8 cellular contexts compared by ENCODE assay signal in the genomic region with DNA sequence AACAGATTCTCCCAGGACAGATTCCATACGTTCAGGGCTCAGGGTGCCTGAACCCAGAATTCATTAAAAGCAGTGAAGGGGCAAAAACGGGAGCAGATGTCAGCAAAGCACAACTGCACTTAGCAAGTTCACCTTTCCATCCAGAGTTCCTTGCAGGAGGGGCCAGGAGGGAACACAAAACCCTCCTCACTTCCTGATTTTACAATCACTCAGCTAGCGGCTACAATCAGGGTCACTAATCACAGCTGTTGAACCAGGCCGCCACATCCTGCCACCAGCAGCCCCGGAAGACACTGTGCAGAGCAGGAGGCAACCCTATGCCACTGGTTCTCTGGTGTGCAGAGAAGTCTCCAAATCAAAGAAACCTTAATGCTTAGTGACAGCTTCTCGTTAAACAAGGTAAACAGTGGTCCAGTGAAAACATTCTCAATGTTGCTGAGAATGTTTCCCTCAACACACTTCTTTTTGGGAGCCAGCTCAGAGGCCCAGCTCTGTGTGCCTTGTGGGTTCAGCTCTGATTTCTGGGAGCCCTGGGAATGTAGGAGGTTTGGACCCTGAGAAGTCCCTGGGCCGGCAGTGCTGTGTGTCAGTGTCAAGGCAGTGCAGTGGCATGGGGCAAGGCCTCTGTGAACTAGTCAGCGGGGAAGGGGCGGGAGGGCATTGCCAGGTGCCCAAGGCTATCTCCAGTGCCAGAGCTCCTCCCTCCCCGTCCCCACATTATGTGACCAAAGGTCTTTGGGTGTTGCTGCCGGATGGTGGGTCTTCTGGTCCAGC. TPM values are rescaled to one million over a fixed set of nuclear protein-coding genes. Genes with fewer than 3 reads are reported as not detected.
DNase-seq lines count a peak whose midpoint lies in the region; ATAC-seq lines count a peak whose summit lies in the region.

No MANE protein-coding gene starts in this region.

- peak; percentile 69 to 72 for ATAC-seq in CD4-positive, CD25-positive, alpha-beta regulatory T cell (ENCODE audit: low read depth in 2 of 2)
- peak; percentile 48 for ATAC-seq in GM19324 (IDR thresholded peaks at IDR 0.05; ENCODE audit: low FRiP score, unreplicated experiment)
- peak; percentile 75 for ATAC-seq in HG03354 (IDR thresholded peaks at IDR 0.05; ENCODE audit: poor library complexity, severe bottlenecking, unreplicated experiment)
- ATAC-seq in activated naive CD4-positive, alpha-beta T cell treated with anti-CD3 and anti-CD28 coated beads, Interleukin-2, amount 50 U/mL, for 72 hours: peak; percentile 36 to 55

- peaks cover 15 to 81% (median 51%) of the 10 kb centered on the region in 4 donors for H3K4me1 Mint-ChIP-seq in CD4-positive, CD25-positive, alpha-beta regulatory T cell
- H3K4me1 Mint-ChIP-seq in immature natural killer cell: peaks cover 95 to 100% of the 10 kb centered on the region in 2 donors

- peak overlapping the region; percentile 73 for H3K4me3 ChIP-seq in CD4-positive, CD25-positive, alpha-beta regulatory T cell (ENCODE audit: low read depth, low read length)
- H3K4me3 ChIP-seq in SJCRH30: no peak overlapping the region

- H3K27me3 Mint-ChIP-seq in CD4-positive, CD25-positive, alpha-beta regulatory T cell: no peaks in the 10 kb centered on the region
- peaks cover 5 to 9% (median 8%) of the 10 kb centered on the region in 3 donors for H3K27me3 Mint-ChIP-seq in immature natural killer cell (ENCODE audit: low read depth in 3 of 3)

- no peaks in the 10 kb centered on the region for H3K36me3 ChIP-seq in CD4-positive, CD25-positive, alpha-beta regulatory T cell (ENCODE audit: control insufficient read depth, insufficient read depth, low read length)
- H3K36me3 ChIP-seq in SJCRH30: no peaks in the 10 kb centered on the region

- H3K4me3 Mint-ChIP-seq in CD4-positive, CD25-positive, alpha-beta regulatory T cell: peak overlapping the region; percentile 86 to 97 (median 93)
- peak overlapping the region; percentile 83 to 99 (median 91) for H3K4me3 Mint-ChIP-seq in immature natural killer cell

- no peaks in the 10 kb centered on the region for H3K27me3 ChIP-seq in CD4-positive, CD25-positive, alpha-beta regulatory T cell (ENCODE audit: control insufficient read depth, insufficient read depth, low read length)
- no peaks in the 10 kb centered on the region for H3K27me3 ChIP-seq in SJCRH30

- no peaks in the 10 kb centered on the region for H3K9me3 Mint-ChIP-seq in CD4-positive, CD25-positive, alpha-beta regulatory T cell
- no peaks in the 10 kb centered on the region for H3K9me3 Mint-ChIP-seq in activated naive CD4-positive, alpha-beta T cell treated with anti-CD3 and anti-CD28 coated beads, Interleukin-2, amount 50 U/mL, for 72 hours
- H3K9me3 Mint-ChIP-seq in immature natural killer cell: no peaks in the 10 kb centered on the region

- peaks cover 63% of the 10 kb centered on the region for H3K4me1 ChIP-seq in CD4-positive, CD25-positive, alpha-beta regulatory T cell (ENCODE audit: control insufficient read depth, insufficient read depth, low read length, poor library complexity, severe bottlenecking)
- H3K4me1 ChIP-seq in SJCRH30: peaks cover 21% of the 10 kb centered on the region

- H3K27ac Mint-ChIP-seq in CD4-positive, CD25-positive, alpha-beta regulatory T cell: peak overlapping the region; percentile 98 to 100 (median 98)
- peak overlapping the region; percentile 92 to 100 for H3K27ac Mint-ChIP-seq in activated naive CD4-positive, alpha-beta T cell treated with anti-CD3 and anti-CD28 coated beads, Interleukin-2, amount 50 U/mL, for 72 hours
- H3K27ac Mint-ChIP-seq in immature natural killer cell: peak overlapping the region; percentile 98 to 100 (median 100)

- no peaks in the 10 kb centered on the region for H3K9me3 ChIP-seq in CD4-positive, CD25-positive, alpha-beta regulatory T cell (ENCODE audit: control insufficient read depth in 2 of 2, low read length in 2 of 2)
- H3K9me3 ChIP-seq in SJCRH30 (replicated peaks): no peaks in the 10 kb centered on the region

- peaks cover 10% of the 10 kb centered on the region for H3K36me3 Mint-ChIP-seq in CD4-positive, CD25-positive, alpha-beta regulatory T cell
- peaks cover 19 to 34% of the 10 kb centered on the region in 2 donors for H3K36me3 Mint-ChIP-seq in activated naive CD4-positive, alpha-beta T cell treated with anti-CD3 and anti-CD28 coated beads, Interleukin-2, amount 50 U/mL, for 72 hours
- peaks cover 0 to 10% (median 7%) of the 10 kb centered on the region in 3 donors for H3K36me3 Mint-ChIP-seq in immature natural killer cell

- peak; percentile 57 to 95 (median 82) for DNase-seq in CD4-positive, CD25-positive, alpha-beta regulatory T cell
- peak; percentile 59 to 72 for DNase-seq in SJCRH30
- peak; percentile 50 to 75 for DNase-seq in activated naive CD4-positive, alpha-beta T cell treated with anti-CD3 and anti-CD28 coated beads, Interleukin-2, amount 50 U/mL, for 72 hours (ENCODE audit: low spot score in 2 of 2)
- peak; percentile 83 to 85 (median 83) for DNase-seq in immature natural killer cell
- DNase-seq in stimulated activated CD8-positive, alpha-beta memory T cell treated with anti-CD3 and anti-CD28 coated beads, Interleukin-15, amount 100 ng/mL, for 4 hours (ENCODE audit: low read depth in 2 of 2): peak; percentile 32 to 33
- no peak for DNase-seq in hepatic stellate cell (ENCODE audit: low spot score)

- peak overlapping the region; percentile 93 for H3K27ac ChIP-seq in CD4-positive, CD25-positive, alpha-beta regulatory T cell (ENCODE audit: insufficient read depth, low read length, poor library complexity, severe bottlenecking)
- peak overlapping the region; percentile 63 for H3K27ac ChIP-seq in SJCRH30

RNA-seq across cellular contexts. Expression of a gene that starts 54.5 kb away (rescaled TPM):
- total RNA-seq in CD4-positive, CD25-positive, alpha-beta regulatory T cell: 30.0 TPM
- 10 to 100 TPM in 3 of 4 donors, 1 to 10 TPM in 1; 10.0 to 13.6 (median 12.0) TPM for polyA plus RNA-seq in CD4-positive, CD25-positive, alpha-beta regulatory T cell
- 7.8 and 11.6 TPM in 2 replicates for total RNA-seq in SJCRH30 (2014; rRNA removed; shearing (Covaris generic))
- 10 to 100 TPM in 1 of 2 donors, 1 to 10 TPM in 1; 6.9 to 18.8 TPM for total RNA-seq in activated naive CD4-positive, alpha-beta T cell treated with anti-CD3 and anti-CD28 coated beads, Interleukin-2, amount 50 U/mL, for 72 hours
- 10 to 100 TPM in 2 of 3 donors, 1 to 10 TPM in 1; 7.8 to 19.2 (median 14.4) TPM for polyA plus RNA-seq in immature natural killer cell
